ENCODE assay signal across 12 cellular contexts in genomic region chr6:72650081-72650745, GRCh38. TPM values are rescaled to one million over a fixed set of nuclear protein-coding genes. Genes with fewer than 3 reads are reported as not detected.
DNase-seq lines count a peak whose midpoint lies in the region; ATAC-seq and TF ChIP-seq lines count a peak whose summit lies in the region.
"Had no signal": no experiment of that assay in that cellular context is flagged by ENCODE, and none has a peak within 500 bp of the region (broad histone marks: within the 10 kb centered on the region; RNA-seq: fewer than 3 reads in every experiment).

No MANE protein-coding gene starts in this region.

- H3K4me3 Mint-ChIP-seq in activated T-cell treated with anti-CD3 and anti-CD28 coated beads, Interleukin-2, amount 50 U/mL, for 72 hours: peak overlapping the region; percentile 46 to 50
- H3K4me3 Mint-ChIP-seq in chondrocyte (ENCODE audit: unreplicated experiment): peak overlapping the region; percentile 25

- intact Hi-C loops in PC-9 (cut with micrococcal nuclease; ENCODE audit: unreplicated experiment): no loop called here

- peak overlapping the region; percentile 27 for H3K4me2 ChIP-seq in PC-9

- H3K27me3 ChIP-seq in PC-9 (ENCODE audit: insufficient read depth, low read depth): no peaks in the 10 kb centered on the region
- H3K27me3 ChIP-seq in thoracic aorta (replicated peaks; ENCODE audit: insufficient read depth): no peaks in the 10 kb centered on the region
- H3K27me3 ChIP-seq: right lobe of liver, upper lobe of left lung had no signal

- CTCF ChIA-PET in PC-9 (lab: Charles Lee): no interaction called here

- no peaks in the 10 kb centered on the region for H3K9me2 ChIP-seq in PC-9 (ENCODE audit: insufficient read depth)

- no peak for DNase-seq in activated T-cell treated with anti-CD3 and anti-CD28 coated beads, Interleukin-2, amount 50 U/mL, for 72 hours
- no peak for DNase-seq in activated T-cell treated with anti-CD3 and anti-CD28 coated beads, Interleukin-2, amount 50 U/mL, for 1 hour
- DNase-seq in PC-9 (no peak), chondrocyte (ENCODE audit: low spot score) (no peak), thoracic aorta (ENCODE audit: low spot score) (no peak)
- DNase-seq: DND-41, NCI-H2171, right lobe of liver, upper lobe of left lung had no signal

- H3K36me3 ChIP-seq in PC-9 (ENCODE audit: low read depth) (no peaks in the 10 kb centered on the region), thoracic aorta (no peaks in the 10 kb centered on the region)
- H3K36me3 ChIP-seq: right lobe of liver, upper lobe of left lung had no signal

- peaks cover 22% of the 10 kb centered on the region for H3K4me1 ChIP-seq in PC-9 (replicated peaks; ENCODE audit: insufficient read depth)
- H3K4me1 ChIP-seq in thoracic aorta (ENCODE audit: control insufficient read depth in 1 of 2, low read depth in 2 of 2): peaks cover 15 to 49% of the 10 kb centered on the region in 2 donors
- H3K4me1 ChIP-seq: right lobe of liver, upper lobe of left lung had no signal

- peak; percentile 30 to 33 for ATAC-seq in activated T-cell treated with anti-CD3 and anti-CD28 coated beads, Interleukin-2, amount 50 U/mL, for 72 hours (replicated peaks in 1 of 2)
- ATAC-seq in thoracic aorta (ENCODE audit: insufficient number of reproducible peaks, low FRiP score, low read depth): no peak
- no peak for ATAC-seq in GM18858 (IDR thresholded peaks at IDR 0.05; ENCODE audit: unreplicated experiment)
- no peak for ATAC-seq in GM19463 (IDR thresholded peaks at IDR 0.05; ENCODE audit: unreplicated experiment)
- no peak for ATAC-seq in GM21576 (IDR thresholded peaks at IDR 0.05; ENCODE audit: unreplicated experiment)
- ATAC-seq: right lobe of liver had no signal

- H2AFZ ChIP-seq in PC-9: no peak overlapping the region; the same call in 1 of the 2 replicates

- H3K9me3 ChIP-seq in PC-9 (ENCODE audit: insufficient read depth, low read depth) (no peaks in the 10 kb centered on the region; the same call in 1 of the 2 replicates), thoracic aorta (no peaks in the 10 kb centered on the region)
- H3K9me3 ChIP-seq: right lobe of liver, upper lobe of left lung had no signal

- no peaks in the 10 kb centered on the region for H3F3A ChIP-seq in PC-9 (ENCODE audit: insufficient read depth, low read depth)

- H3K36me3 Mint-ChIP-seq in activated T-cell treated with anti-CD3 and anti-CD28 coated beads, Interleukin-2, amount 50 U/mL, for 72 hours (ENCODE audit: insufficient read depth in 2 of 2): peaks cover 2 to 4% of the 10 kb centered on the region in 2 donors
- no peaks in the 10 kb centered on the region for H3K36me3 Mint-ChIP-seq in chondrocyte (ENCODE audit: low read depth)

- POLR2A ChIA-PET in PC-9 (lab: Charles Lee; ENCODE audit: unreplicated experiment): interaction anchor here (0.7 kb wide), 1 partner anchor 274 kb away, joined by 3 read pairs; no protein-coding TSS in a partner anchor

- no TSS peak for BruUV-seq in PC-9 (replicated peaks; lab: Mats Ljungman, UMichigan)

- no peaks in the 10 kb centered on the region for H3K27me3 Mint-ChIP-seq in activated T-cell treated with anti-CD3 and anti-CD28 coated beads, Interleukin-2, amount 50 U/mL, for 72 hours (ENCODE audit: low read depth)
- no peaks in the 10 kb centered on the region for H3K27me3 Mint-ChIP-seq in chondrocyte (ENCODE audit: low read depth)

- peak overlapping the region; percentile 91 for H3K27ac Mint-ChIP-seq in activated T-cell treated with anti-CD3 and anti-CD28 coated beads, Interleukin-2, amount 50 U/mL, for 72 hours
- peak overlapping the region; percentile 92 for H3K27ac Mint-ChIP-seq in chondrocyte (ENCODE audit: unreplicated experiment)

- TF ChIP-seq CTCF in PC-9 (conservative IDR thresholded peaks at IDR 0.05): no peak
- no peak for TF ChIP-seq CTCF in chondrocyte (IDR thresholded peaks at IDR 0.05)
- TF ChIP-seq CTCF in thoracic aorta (IDR thresholded peaks at IDR 0.05): no peak

- peaks cover 2% of the 10 kb centered on the region in 2 donors for H3K9me3 Mint-ChIP-seq in activated T-cell treated with anti-CD3 and anti-CD28 coated beads, Interleukin-2, amount 50 U/mL, for 72 hours
- no peaks in the 10 kb centered on the region for H3K9me3 Mint-ChIP-seq in chondrocyte (ENCODE audit: low read depth)

- H3K4me3 ChIP-seq in PC-9 (no peak overlapping the region), thoracic aorta (peak overlapping the region; percentile 51)
- H3K4me3 ChIP-seq: right lobe of liver, upper lobe of left lung had no signal

- H3K79me2 ChIP-seq in PC-9 (ENCODE audit: low read depth): no peaks in the 10 kb centered on the region

- H4K20me1 ChIP-seq in PC-9 (ENCODE audit: insufficient read depth): no peaks in the 10 kb centered on the region

- H3K4me1 Mint-ChIP-seq in activated T-cell treated with anti-CD3 and anti-CD28 coated beads, Interleukin-2, amount 50 U/mL, for 72 hours (ENCODE audit: low read depth): peaks cover 40% of the 10 kb centered on the region
- peaks cover 64% of the 10 kb centered on the region for H3K4me1 Mint-ChIP-seq in chondrocyte (ENCODE audit: low read depth)

- H3K27ac ChIP-seq in PC-9: peak overlapping the region; percentile 73
- H3K27ac ChIP-seq in thoracic aorta: peak overlapping the region; percentile 33 to 79
- H3K27ac ChIP-seq: right lobe of liver, upper lobe of left lung had no signal

RNA-seq across cellular contexts. Expression of gene KCNQ5, which starts 28.3 kb away (rescaled TPM):
- 1 to 10 TPM; 6.1 to 9.8 TPM for total RNA-seq in activated T-cell treated with anti-CD3 and anti-CD28 coated beads, Interleukin-2, amount 50 U/mL, for 72 hours
- total RNA-seq in PC-9 (2021) (0.20 and 1.2 TPM in 2 replicates), chondrocyte (4.1 to 4.7 TPM (median 4.5 TPM) in 3 replicates), thoracic aorta (1 to 10 TPM; 7.3 to 8.5 TPM)

Comparison
In these comparisons a context has a peak if more than half of its experiments do, and no peak if none do; other contexts are left out.
1. ATAC-seq: peak in activated T-cell treated with anti-CD3 and anti-CD28 coated beads, Interleukin-2, amount 50 U/mL, for 72 hours (2 of 2); none in thoracic aorta (single experiment), GM18858 (single experiment), GM19463 (single experiment) and GM21576 (single experiment).